In genomic region chr11:18700375-18700774, GRCh38 we compare ENCODE assay signal across 12 cellular contexts. TPM values are rescaled to one million over a fixed set of nuclear protein-coding genes. Genes with fewer than 3 reads are reported as not detected.
DNase-seq lines count a peak whose midpoint lies in the region; ATAC-seq lines count a peak whose summit lies in the region.
"Had no signal": no experiment of that assay in that cellular context is flagged by ENCODE, and none has a peak within 500 bp of the region (broad histone marks: within the 10 kb centered on the region; RNA-seq: fewer than 3 reads in every experiment).

No MANE protein-coding gene starts in this region.

- H3K27me3 Mint-ChIP-seq in T-helper 2 cell treated with Interferon-gamma antibody and Interleukin-4, amounts not matched to agents 5 μg/mL and 100 μg/mL, for 36 hours (ENCODE audit: low read depth): peaks cover 30% of the 10 kb centered on the region

- no peak overlapping the region for H3K4ac ChIP-seq in mesendoderm (ENCODE audit: low read depth, low read length)

- H3K18ac ChIP-seq in mesendoderm (ENCODE audit: low read length): no peak overlapping the region

- H3K4me1 ChIP-seq in SJCRH30 (peaks cover 54% of the 10 kb centered on the region), skeletal muscle tissue (ENCODE audit: control insufficient read depth in 3 of 3, insufficient read depth in 3 of 3, low read length in 3 of 3) (peaks cover 18 to 37% (median 35%) of the 10 kb centered on the region in 3 donors), mesendoderm (ENCODE audit: control insufficient read depth, low read depth, low read length) (peaks cover 2% of the 10 kb centered on the region)

- ATAC-seq in GM21423 (IDR thresholded peaks at IDR 0.05; ENCODE audit: unreplicated experiment): no peak

- H3K4me3 Mint-ChIP-seq in T-helper 2 cell treated with Interferon-gamma antibody and Interleukin-4, amounts not matched to agents 5 μg/mL and 100 μg/mL, for 36 hours: peak overlapping the region; percentile 75

- no peak overlapping the region for H2BK15ac ChIP-seq in mesendoderm (replicated peaks; ENCODE audit: low read depth)

- no peak overlapping the region for H3K23ac ChIP-seq in mesendoderm (ENCODE audit: low read length)

- no peak overlapping the region for H2BK120ac ChIP-seq in mesendoderm (ENCODE audit: low read depth, low read length)

- no peak overlapping the region for H3K4me2 ChIP-seq in mesendoderm (ENCODE audit: low read length)

- no peak for DNase-seq in T-helper 2 cell treated with Interferon-gamma antibody and Interleukin-4, amounts not matched to agents 5 μg/mL and 100 μg/mL, for 36 hours (ENCODE audit: low spot score)
- DNase-seq in T-helper 2 cell (no peak), SJCRH30 (peak; percentile 96 to 97), foreskin melanocyte (peak; percentile 5), mesendoderm (no peak), NCI-H2081 treated with DMSO at 0.1 percent for 48 hours (lab: John Stamatoyannopoulos, UW) (no peak)
- DNase-seq: NCI-H524; stimulated activated CD4-positive, alpha-beta T cell treated with anti-CD3 and anti-CD28 coated beads, Interleukin-15, amount 100 ng/mL, for 24 hours had no signal

- H3K36me3 ChIP-seq in SJCRH30 (no peaks in the 10 kb centered on the region), skeletal muscle tissue (ENCODE audit: control insufficient read depth in 3 of 3, insufficient read depth in 3 of 3, low read length in 3 of 3) (peaks cover 6 to 14% (median 12%) of the 10 kb centered on the region in 3 donors), mesendoderm (ENCODE audit: control insufficient read depth, insufficient read depth, low read length) (no peaks in the 10 kb centered on the region)

- H4K5ac ChIP-seq in mesendoderm (ENCODE audit: low read length): no peak overlapping the region

- no peaks in the 10 kb centered on the region for H3K79me1 ChIP-seq in mesendoderm (ENCODE audit: low read length)

- no peaks in the 10 kb centered on the region for H3K27me3 ChIP-seq in SJCRH30
- no peaks in the 10 kb centered on the region for H3K27me3 ChIP-seq in skeletal muscle tissue (ENCODE audit: control insufficient read depth in 3 of 3, insufficient read depth in 3 of 3, low read length in 3 of 3)
- H3K27me3 ChIP-seq in mesendoderm (ENCODE audit: insufficient read depth, low read length, poor library complexity): peaks cover 2% of the 10 kb centered on the region
- H3K27me3 ChIP-seq: suprapubic skin had no signal

- H2BK5ac ChIP-seq in mesendoderm (ENCODE audit: low read length): no peak overlapping the region

- H3K56ac ChIP-seq in mesendoderm (ENCODE audit: low read length): no peak overlapping the region

- H3K27ac ChIP-seq in SJCRH30 (peak overlapping the region; percentile 90), skeletal muscle tissue (ENCODE audit: low read depth, low read length) (peak overlapping the region; percentile 63), mesendoderm (ENCODE audit: low read depth, low read length) (no peak overlapping the region)
- H3K27ac ChIP-seq: suprapubic skin had no signal

- H3K9me3 ChIP-seq in SJCRH30 (replicated peaks): no peaks in the 10 kb centered on the region
- H3K9me3 ChIP-seq in skeletal muscle tissue (ENCODE audit: control insufficient read depth in 3 of 3, low read length in 3 of 3): no peaks in the 10 kb centered on the region
- H3K9me3 ChIP-seq: suprapubic skin had no signal

- H4K8ac ChIP-seq in mesendoderm (ENCODE audit: low read depth, low read length): no peak overlapping the region

- WGBS in mesendoderm (ENCODE audit: extremely low coverage, insufficient coverage, low lambda C conversion rate): no CpG with 5 or more reads among the region's 1 CpG

- no peak overlapping the region for H3K27ac Mint-ChIP-seq in T-helper 2 cell treated with Interferon-gamma antibody and Interleukin-4, amounts not matched to agents 5 μg/mL and 100 μg/mL, for 36 hours

- H3K9me3 Mint-ChIP-seq in T-helper 2 cell treated with Interferon-gamma antibody and Interleukin-4, amounts not matched to agents 5 μg/mL and 100 μg/mL, for 36 hours: no peaks in the 10 kb centered on the region
- H3K9me3 Mint-ChIP-seq: IgD-negative memory B cell had no signal

- H3K79me2 ChIP-seq in mesendoderm (ENCODE audit: control insufficient read depth, insufficient read depth, low read length): no peaks in the 10 kb centered on the region

- H3K36me3 Mint-ChIP-seq in T-helper 2 cell treated with Interferon-gamma antibody and Interleukin-4, amounts not matched to agents 5 μg/mL and 100 μg/mL, for 36 hours (ENCODE audit: low read depth): no peaks in the 10 kb centered on the region

- H3K9ac ChIP-seq in skeletal muscle tissue (ENCODE audit: low read depth in 1 of 3, low read length in 3 of 3) (peak overlapping the region in 1 of 3 donors; percentile 84), mesendoderm (ENCODE audit: low read length) (no peak overlapping the region)

- H3K4me3 ChIP-seq in SJCRH30 (peak overlapping the region; percentile 79; the same call in 1 of the 2 replicates), skeletal muscle tissue (ENCODE audit: low read length in 3 of 3) (peak overlapping the region in 1 of 3 donors; percentile 22), mesendoderm (ENCODE audit: low read length) (no peak overlapping the region)

- H2AK5ac ChIP-seq in mesendoderm (ENCODE audit: low read length): no peak overlapping the region

- peaks cover 14% of the 10 kb centered on the region for H3K4me1 Mint-ChIP-seq in T-helper 2 cell treated with Interferon-gamma antibody and Interleukin-4, amounts not matched to agents 5 μg/mL and 100 μg/mL, for 36 hours (ENCODE audit: low read depth)

RNA-seq across cellular contexts. Expression of gene TMEM86A, which starts 1.8 kb away (rescaled TPM):
- total RNA-seq in SJCRH30 (2014; rRNA removed; shearing (Covaris generic)): 5.4 and 5.8 TPM in 2 replicates
- 3.1 TPM for total RNA-seq in skeletal muscle tissue
- polyA plus RNA-seq in mesendoderm (2013, experiment 1 of 2): 0.58 TPM
- 0.71 TPM for polyA plus RNA-seq in mesendoderm (2013, experiment 2 of 2)

RNA-seq across cellular contexts. Expression of gene IGSF22, which starts 25.6 kb away (rescaled TPM):
- total RNA-seq in SJCRH30 (2014; rRNA removed; shearing (Covaris generic)): 0.08 and 0.28 TPM in 2 replicates
- total RNA-seq in skeletal muscle tissue: 7.3 TPM
- 0.07 TPM for polyA plus RNA-seq in mesendoderm (2013, experiment 1 of 2)
- 0.07 TPM for polyA plus RNA-seq in mesendoderm (2013, experiment 2 of 2)

Comparison
In these comparisons a context has a peak if more than half of its experiments do, and no peak if none do; other contexts are left out.
1. DNase-seq: peak in SJCRH30 (2 of 2) and foreskin melanocyte (single experiment); none in T-helper 2 cell treated with Interferon-gamma antibody and Interleukin-4, amounts not matched to agents 5 μg/mL and 100 μg/mL, for 36 hours (single experiment), T-helper 2 cell (0 of 5), mesendoderm (single experiment) and NCI-H2081 treated with DMSO at 0.1 percent for 48 hours (single experiment).